Comparison of ENCODE assay signal across 17 cellular contexts in the genomic region with DNA sequence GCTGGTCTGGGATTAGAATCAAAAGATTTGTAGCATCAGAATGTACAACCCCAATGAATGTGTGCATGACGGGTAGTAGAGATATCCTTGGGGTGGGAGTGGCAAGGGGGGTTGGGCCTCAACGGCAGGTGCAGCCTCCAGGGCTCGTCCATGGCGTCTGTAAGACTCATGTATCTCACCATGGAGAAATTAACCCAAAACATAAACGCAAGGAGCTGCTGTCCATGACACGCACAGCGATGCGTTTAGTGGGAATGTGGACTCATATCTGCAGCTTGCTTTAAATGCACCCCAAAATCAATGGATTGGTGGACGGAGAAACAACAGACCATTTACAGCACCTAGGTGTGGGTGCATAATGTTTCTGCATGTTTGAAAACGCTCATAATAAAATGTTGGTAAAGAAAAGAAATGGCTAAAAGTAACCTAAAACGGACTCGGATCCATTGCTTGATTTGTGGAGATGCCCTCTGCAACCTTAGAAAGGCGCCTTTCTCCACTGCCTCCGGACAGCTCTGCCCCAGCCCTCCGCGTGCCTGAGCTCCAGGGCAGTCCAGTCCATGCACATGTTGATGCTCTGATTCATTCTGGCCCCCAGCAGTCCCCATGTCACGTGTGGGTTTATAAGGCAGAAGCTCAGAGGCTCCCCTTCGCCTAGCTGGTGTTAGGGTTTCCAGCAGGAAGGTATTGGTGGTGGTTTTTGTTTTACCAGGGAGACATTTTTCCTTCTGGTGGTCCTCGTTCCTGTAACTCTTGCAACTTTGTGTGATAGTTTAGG. TPM values are rescaled to one million over a fixed set of nuclear protein-coding genes. Genes with fewer than 3 reads are reported as not detected.
DNase-seq lines count a peak whose midpoint lies in the region; ATAC-seq and TF ChIP-seq lines count a peak whose summit lies in the region.
"Had no signal": no experiment of that assay in that cellular context is flagged by ENCODE, and none has a peak within 500 bp of the region (broad histone marks: within the 10 kb centered on the region; RNA-seq: fewer than 3 reads in every experiment).

No MANE protein-coding gene starts in this region.

- no peaks in the 10 kb centered on the region for H3K9me3 Mint-ChIP-seq in activated naive CD4-positive, alpha-beta T cell treated with anti-CD3 and anti-CD28 coated beads for 36 hours
- H3K9me3 Mint-ChIP-seq: activated naive CD4-positive, alpha-beta T cell treated with anti-CD3 and anti-CD28 coated beads, Interleukin-2, amount 50 U/mL, for 72 hours; central memory CD8-positive, alpha-beta T cell; naive B cell had no signal

- TF ChIP-seq CTCF in dorsolateral prefrontal cortex (IDR thresholded peaks at IDR 0.05 in 54 of 56, conservative IDR thresholded peaks at IDR 0.05 in 2 of 56; ENCODE audit: low read depth in 1 of 56, partially characterized antibody in 56 of 56) = no peak

- H3K4me3 ChIP-seq in dorsolateral prefrontal cortex (peak overlapping the region in 9 of 59 donors; percentile 1 to 26 (median 13)), muscle layer of colon (ENCODE audit: low read depth in 1 of 2, low read length in 2 of 2) (no peak overlapping the region)
- H3K4me3 ChIP-seq: A549 had no signal

- no peaks in the 10 kb centered on the region for H3K4me1 Mint-ChIP-seq in activated naive CD4-positive, alpha-beta T cell treated with anti-CD3 and anti-CD28 coated beads for 36 hours (ENCODE audit: low read depth)

- H3K36me3 ChIP-seq in muscle layer of colon (ENCODE audit: insufficient read depth, low read length) = peaks cover 65% of the 10 kb centered on the region

- peaks cover 15% of the 10 kb centered on the region for H3K36me3 Mint-ChIP-seq in activated naive CD4-positive, alpha-beta T cell treated with anti-CD3 and anti-CD28 coated beads for 36 hours (ENCODE audit: low read depth)

- peaks cover 32% of the 10 kb centered on the region for H3K4me1 ChIP-seq in muscle layer of colon (ENCODE audit: insufficient read depth, low read length)
- H3K4me1 ChIP-seq: A549 had no signal

- intact Hi-C loops in activated naive CD4-positive, alpha-beta T cell treated with anti-CD3 and anti-CD28 coated beads for 36 hours (cut with micrococcal nuclease) = no loop called here
- intact Hi-C loops in dorsolateral prefrontal cortex (cut with DNase I) = loop anchor here (2.0 to 5.0 kb wide), 2 partner anchors 20 to 35 kb away; no protein-coding TSS in a partner anchor

- H3K4me3 Mint-ChIP-seq in activated naive CD4-positive, alpha-beta T cell treated with anti-CD3 and anti-CD28 coated beads for 36 hours = no peak overlapping the region
- H3K4me3 Mint-ChIP-seq: central memory CD8-positive, alpha-beta T cell; naive B cell had no signal

- H3K9me3 ChIP-seq in muscle layer of colon (ENCODE audit: low read length) = no peaks in the 10 kb centered on the region
- H3K9me3 ChIP-seq: A549 had no signal

- ATAC-seq in GM19035 (IDR thresholded peaks at IDR 0.05; ENCODE audit: unreplicated experiment) = no peak
- ATAC-seq: A549; activated naive CD4-positive, alpha-beta T cell treated with anti-CD3 and anti-CD28 coated beads, Interleukin-2, amount 50 U/mL, for 72 hours had no signal

- DNase-seq in activated naive CD4-positive, alpha-beta T cell treated with Interleukin-2 at 50 U/mL for 16 hours = peak; percentile 1
- DNase-seq in activated naive CD4-positive, alpha-beta T cell treated with anti-CD3 and anti-CD28 coated beads for 36 hours = no peak
- peak in 8 of 10 donors; percentile 3 to 49 (median 28) for DNase-seq in dorsolateral prefrontal cortex
- DNase-seq in mesenteric fat pad (ENCODE audit: low spot score) = no peak
- DNase-seq in HK-2 (ENCODE audit: unreplicated experiment) = no peak
- DNase-seq: activated CD4-positive, alpha-beta T cell treated with anti-CD3 and anti-CD28 coated beads, Interleukin-2, amount 50 U/mL, for 4 hours; kidney glomerular epithelial cell; naive B cell; NK-92 treated with Interleukin-12 subunit alpha and Interleukin-12 subunit beta, amount 100 ng/mL, for 24 hours; retina; stimulated activated CD4-positive, alpha-beta T cell treated with anti-CD3 and anti-CD28 coated beads, Interleukin-4, amount 100 ng/mL, for 24 hours had no signal

- peak overlapping the region; percentile 22 for H3K9ac ChIP-seq in muscle layer of colon (ENCODE audit: low read length)

- CTCF ChIA-PET in activated naive CD4-positive, alpha-beta T cell treated with anti-CD3 and anti-CD28 coated beads for 36 hours (lab: Charles Lee) = no interaction called here

- H3K27ac ChIP-seq in dorsolateral prefrontal cortex = peak overlapping the region in 58 of 59 donors; percentile 38 to 93 (median 83)
- H3K27ac ChIP-seq in muscle layer of colon (ENCODE audit: low read depth, low read length) = peak overlapping the region; percentile 84
- peak overlapping the region; percentile 88 for H3K27ac ChIP-seq in temporal lobe (ENCODE audit: low read depth, low read length)
- H3K27ac ChIP-seq: A549 had no signal

- no peak overlapping the region for H3K27ac Mint-ChIP-seq in activated naive CD4-positive, alpha-beta T cell treated with anti-CD3 and anti-CD28 coated beads for 36 hours

- H3K27me3 Mint-ChIP-seq in activated naive CD4-positive, alpha-beta T cell treated with anti-CD3 and anti-CD28 coated beads for 36 hours (ENCODE audit: low read depth) = no peaks in the 10 kb centered on the region
- H3K27me3 Mint-ChIP-seq: central memory CD8-positive, alpha-beta T cell; naive B cell had no signal

- H3K27me3 ChIP-seq in dorsolateral prefrontal cortex (no peaks in the 10 kb centered on the region), muscle layer of colon (ENCODE audit: control insufficient read depth in 1 of 2, insufficient read depth in 2 of 2, low read length in 2 of 2) (no peaks in the 10 kb centered on the region)

RNA-seq across cellular contexts. Expression of a gene that starts 24.5 kb away (rescaled TPM):
- total RNA-seq in activated naive CD4-positive, alpha-beta T cell treated with anti-CD3 and anti-CD28 coated beads for 36 hours = 10 to 100 TPM; 19.6 to 20.0 TPM
- total RNA-seq in dorsolateral prefrontal cortex = 100 to 1,000 TPM in 116 of 120 experiments, 10 to 100 TPM in 4; 83.2 to 226 (median 146) TPM
- 62.4 TPM for total RNA-seq in temporal lobe
- 121 TPM for total RNA-seq in mesenteric fat pad

Comparison
In these comparisons a context has a peak if more than half of its experiments do, and no peak if none do; other contexts are left out.
1. DNase-seq: peak in activated naive CD4-positive, alpha-beta T cell treated with Interleukin-2 at 50 U/mL for 16 hours (single experiment) and dorsolateral prefrontal cortex (8 of 10); none in activated naive CD4-positive, alpha-beta T cell treated with anti-CD3 and anti-CD28 coated beads for 36 hours (single experiment), mesenteric fat pad (single experiment) and HK-2 (single experiment).
2. Peak in every context shown above with its lines, with median percentiles within 50 percentile points of each other: H3K27ac ChIP-seq.